Comparison of ENCODE assay signal across 26 cellular contexts in genomic region chr1:87904668-87905067, GRCh38.
"Had no signal": no experiment of that assay in that cellular context is flagged by ENCODE, and none has a peak within 500 bp of the region (broad histone marks: within the 10 kb centered on the region; RNA-seq: fewer than 3 reads in every experiment).

No MANE protein-coding gene starts in this region.

- FAIRE-seq: kidney, small intestine had no signal

- H3K4me3 ChIP-seq: gastroesophageal sphincter, heart left ventricle, hepatocyte, left lung, right lobe of liver, suprapubic skin, transverse colon, upper lobe of right lung, uterus had no signal

- ATAC-seq: esophagus mucosa; foreskin keratinocyte; gastroesophageal sphincter; heart left ventricle; left lung; naive thymus-derived CD4-positive, alpha-beta T cell; right lobe of liver; stimulated activated naive CD8-positive, alpha-beta T cell treated with anti-CD3 and anti-CD28 coated beads, Interleukin-15, amount 100 ng/mL, for 72 hours; upper lobe of right lung had no signal

- H3K27ac Mint-ChIP-seq: naive thymus-derived CD4-positive, alpha-beta T cell; progenitor cell of endocrine pancreas; stimulated activated naive CD8-positive, alpha-beta T cell treated with anti-CD3 and anti-CD28 coated beads, Interleukin-15, amount 100 ng/mL, for 72 hours had no signal

- H3K4me3 Mint-ChIP-seq: naive thymus-derived CD4-positive, alpha-beta T cell; neural crest cell; stimulated activated naive CD8-positive, alpha-beta T cell treated with anti-CD3 and anti-CD28 coated beads, Interleukin-15, amount 100 ng/mL, for 72 hours had no signal

- H3K27me3 ChIP-seq: foreskin keratinocyte, gastroesophageal sphincter, heart left ventricle, hepatocyte, left lung, neutrophil, right lobe of liver, suprapubic skin, transverse colon, upper lobe of right lung, uterus had no signal

- DNase-seq: cortex of kidney; foreskin keratinocyte; heart left ventricle; kidney; left lung; mesenchymal stem cell; midbrain; naive thymus-derived CD4-positive, alpha-beta T cell; right lobe of liver; small intestine; stimulated activated CD4-positive, alpha-beta T cell treated with anti-CD3 and anti-CD28 coated beads, Interleukin-12 subunit alpha, Interleukin-12 subunit beta, amount 100 ng/mL, for 4 hours; stimulated activated CD4-positive, alpha-beta T cell treated with anti-CD3 and anti-CD28 coated beads, Interleukin-1b, Interleukin-23, amount 100 ng/mL, for 48 hours; stimulated activated CD4-positive, alpha-beta T cell treated with anti-CD3 and anti-CD28 coated beads, Interleukin-4, amount 100 ng/mL, for 1 hour; stimulated activated CD8-positive, alpha-beta memory T cell treated with anti-CD3 and anti-CD28 coated beads, Interleukin-4, amount 100 ng/mL, for 48 hours; stimulated activated naive CD4-positive, alpha-beta T cell; stimulated activated naive CD8-positive, alpha-beta T cell treated with anti-CD3 and anti-CD28 coated beads, Interleukin-15, amount 100 ng/mL, for 72 hours; transverse colon; upper lobe of right lung; uterus had no signal

- H3K36me3 ChIP-seq: gastroesophageal sphincter, heart left ventricle, left lung, neutrophil, right lobe of liver, suprapubic skin, transverse colon, upper lobe of right lung, uterus had no signal

- H3K9me3 ChIP-seq: gastroesophageal sphincter, heart left ventricle, left lung, neutrophil, right lobe of liver, suprapubic skin, transverse colon, upper lobe of right lung, uterus had no signal

- H3K9me3 Mint-ChIP-seq: neural crest cell; stimulated activated naive CD8-positive, alpha-beta T cell treated with anti-CD3 and anti-CD28 coated beads, Interleukin-15, amount 100 ng/mL, for 72 hours had no signal

- H3K36me3 Mint-ChIP-seq: naive thymus-derived CD4-positive, alpha-beta T cell had no signal
